8 cellular contexts compared by ENCODE assay signal in the genomic region with DNA sequence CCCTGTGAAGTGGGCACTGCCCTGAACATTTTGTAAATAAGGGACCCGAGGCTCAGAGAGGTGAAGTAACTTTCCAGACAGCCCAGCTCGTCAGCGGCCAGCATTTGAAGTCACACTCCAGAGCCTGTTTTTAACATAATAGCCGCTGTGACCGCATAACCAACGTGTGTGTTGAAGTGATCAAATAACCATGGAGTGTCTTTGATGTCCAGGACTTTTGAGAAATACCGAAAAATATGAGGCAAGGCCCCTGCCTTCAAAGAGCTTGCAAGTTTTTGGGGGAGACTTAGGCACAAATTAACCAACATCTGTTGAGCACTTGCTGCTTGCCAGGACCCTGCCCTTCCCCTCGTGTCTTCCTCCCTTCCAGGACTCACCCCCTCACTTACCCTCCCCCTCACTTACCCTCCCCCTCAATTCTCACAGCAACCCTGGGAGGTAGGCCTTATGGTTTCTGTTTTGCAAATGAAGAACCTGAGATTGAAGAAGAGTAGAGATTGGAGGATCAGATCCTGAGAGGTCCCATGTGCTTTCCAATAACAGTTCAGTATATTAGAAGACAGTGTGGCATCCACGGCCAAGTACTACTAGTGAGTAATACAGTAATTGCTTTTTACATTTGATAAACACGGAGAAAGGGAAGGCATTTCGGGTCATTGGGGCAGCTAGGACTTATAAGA. TPM values are rescaled to one million over a fixed set of nuclear protein-coding genes. Genes with fewer than 3 reads are reported as not detected.
A peak's percentile ranks its signal among the peaks of the same experiment; 100 is the strongest.
DNase-seq lines count a peak whose midpoint lies in the region; ATAC-seq and TF ChIP-seq lines count a peak whose summit lies in the region.

No MANE protein-coding gene starts in this region.

- H3K4me3 ChIP-seq in AG09309 (ENCODE audit: control insufficient read depth, low read depth, low read length) (peak overlapping the region; percentile 93), esophagus squamous epithelium (peak overlapping the region; percentile 69 to 98 (median 78))

- peaks cover 39% of the 10 kb centered on the region for H3K36me3 Mint-ChIP-seq in activated CD8-positive, alpha-beta memory T cell treated with anti-CD3 and anti-CD28 coated beads, Interleukin-2, amount 10 ng/mL, durations not matched to agents 7 days and 5 days
- H3K36me3 Mint-ChIP-seq in natural killer cell = no peaks in the 10 kb centered on the region

- H3K36me3 ChIP-seq in esophagus squamous epithelium = peaks cover 0 to 17% (median 0%) of the 10 kb centered on the region in 3 donors

- peak; percentile 65 for ATAC-seq in GM18861 (IDR thresholded peaks at IDR 0.05; ENCODE audit: unreplicated experiment)
- peak; percentile 43 for ATAC-seq in HG03103 (IDR thresholded peaks at IDR 0.05; ENCODE audit: low read depth, unreplicated experiment)
- peak; percentile 59 for ATAC-seq in activated CD8-positive, alpha-beta memory T cell treated with anti-CD3 and anti-CD28 coated beads, Interleukin-2, amount 10 ng/mL, durations not matched to agents 7 days and 5 days
- ATAC-seq in natural killer cell = peak in 2 of 3 donors; percentile 18 to 39

- peak; percentile 85 for DNase-seq in AG09309 (ENCODE audit: low read depth)
- peak; percentile 85 for DNase-seq in NCI-H82 (lab: John Stamatoyannopoulos, UW)
- DNase-seq in activated CD8-positive, alpha-beta memory T cell treated with anti-CD3 and anti-CD28 coated beads, Interleukin-2, amount 10 ng/mL, durations not matched to agents 7 days and 5 days = peak; percentile 78
- no peak for DNase-seq in esophagus squamous epithelium (lab: John Stamatoyannopoulos, UW)
- DNase-seq in natural killer cell = no peak
- DNase-seq in superior temporal gyrus (ENCODE audit: extremely low spot score) = peak; percentile 66

- peak overlapping the region; percentile 99 for H3K27ac Mint-ChIP-seq in activated CD8-positive, alpha-beta memory T cell treated with anti-CD3 and anti-CD28 coated beads, Interleukin-2, amount 10 ng/mL, durations not matched to agents 7 days and 5 days
- peak overlapping the region; percentile 3 to 97 for H3K27ac Mint-ChIP-seq in natural killer cell

- peak overlapping the region; percentile 85 to 96 (median 94) for H3K27ac ChIP-seq in esophagus squamous epithelium

- 4 to 11% methylated on average over 11 of the region's 11 CpGs for WGBS in esophagus squamous epithelium, 2 donors

- H3K27me3 Mint-ChIP-seq in activated CD8-positive, alpha-beta memory T cell treated with anti-CD3 and anti-CD28 coated beads, Interleukin-2, amount 10 ng/mL, durations not matched to agents 7 days and 5 days = no peaks in the 10 kb centered on the region
- H3K27me3 Mint-ChIP-seq in natural killer cell (ENCODE audit: low read depth in 2 of 2) = peaks cover 4 to 6% of the 10 kb centered on the region in 2 donors

- CTCF ChIA-PET in activated CD8-positive, alpha-beta memory T cell treated with anti-CD3 and anti-CD28 coated beads, Interleukin-2, amount 10 ng/mL, durations not matched to agents 7 days and 5 days (lab: Charles Lee) = interaction anchor here (1.1 to 2.0 kb wide), 3 partner anchors 14 to 242 kb away, joined by 3 to 8 read pairs (median 4); partner anchors contain the start of genes LRIG2 and PPM1J

- intact Hi-C loops in esophagus squamous epithelium (cut with DNase I) (loop anchor here (10.0 kb wide), 1 partner anchor 72 kb away; no protein-coding TSS in a partner anchor), natural killer cell (cut with micrococcal nuclease) (loop anchor here (5.0 to 10.0 kb wide), 3 partner anchors 75 to 242 kb away; partner anchors contain the start of genes LRIG2 and PPM1J)

- no peaks in the 10 kb centered on the region for H3K27me3 ChIP-seq in esophagus squamous epithelium

- H3K9me3 Mint-ChIP-seq in activated CD8-positive, alpha-beta memory T cell treated with anti-CD3 and anti-CD28 coated beads, Interleukin-2, amount 10 ng/mL, durations not matched to agents 7 days and 5 days (ENCODE audit: low read depth) = no peaks in the 10 kb centered on the region
- H3K9me3 Mint-ChIP-seq in natural killer cell = no peaks in the 10 kb centered on the region

- TF ChIP-seq POLR2A in esophagus squamous epithelium (IDR thresholded peaks at IDR 0.05) = no peak

- H3K4me1 Mint-ChIP-seq in activated CD8-positive, alpha-beta memory T cell treated with anti-CD3 and anti-CD28 coated beads, Interleukin-2, amount 10 ng/mL, durations not matched to agents 7 days and 5 days = peaks cover 61% of the 10 kb centered on the region
- H3K4me1 Mint-ChIP-seq in natural killer cell = peaks cover 31 to 38% of the 10 kb centered on the region in 2 donors

- TF ChIP-seq CTCF in AG09309 (IDR thresholded peaks at IDR 0.05; ENCODE audit: control insufficient read depth, insufficient read depth, low read depth, low read length, missing control alignments) (no peak), esophagus squamous epithelium (IDR thresholded peaks at IDR 0.05) (no peak), natural killer cell (IDR thresholded peaks at IDR 0.05) (no peak)

- H3K4me1 ChIP-seq in esophagus squamous epithelium = peaks cover 13 to 66% (median 39%) of the 10 kb centered on the region in 3 donors

- H3K9me3 ChIP-seq in esophagus squamous epithelium = no peaks in the 10 kb centered on the region

- H3K4me3 Mint-ChIP-seq in activated CD8-positive, alpha-beta memory T cell treated with anti-CD3 and anti-CD28 coated beads, Interleukin-2, amount 10 ng/mL, durations not matched to agents 7 days and 5 days = peak overlapping the region; percentile 99
- H3K4me3 Mint-ChIP-seq in natural killer cell = peak overlapping the region; percentile 97

RNA-seq across cellular contexts. Expression of gene SLC16A1, which starts 1.3 kb away (rescaled TPM):
- total RNA-seq in activated CD8-positive, alpha-beta memory T cell treated with anti-CD3 and anti-CD28 coated beads, Interleukin-2, amount 10 ng/mL, durations not matched to agents 7 days and 5 days = 10 to 100 TPM; 47.6 to 57.3 TPM
- total RNA-seq in esophagus squamous epithelium (10 to 100 TPM; 19.1 to 80.3 (median 57.9) TPM), natural killer cell (10 to 100 TPM in 2 of 3 donors, 1 to 10 TPM in 1; 8.7 to 18.5 (median 14.0) TPM)

Comparison
In these comparisons a context has a peak if more than half of its experiments do, and no peak if none do; other contexts are left out.
1. DNase-seq: peak in AG09309 (single experiment), NCI-H82 (single experiment), activated CD8-positive, alpha-beta memory T cell treated with anti-CD3 and anti-CD28 coated beads, Interleukin-2, amount 10 ng/mL, durations not matched to agents 7 days and 5 days (single experiment) and superior temporal gyrus (single experiment); none in esophagus squamous epithelium (single experiment) and natural killer cell (single experiment).
2. Peak in every context shown above with its lines, with median percentiles within 50 percentile points of each other: ATAC-seq.